18 cellular contexts compared by ENCODE assay signal in the genomic region with DNA sequence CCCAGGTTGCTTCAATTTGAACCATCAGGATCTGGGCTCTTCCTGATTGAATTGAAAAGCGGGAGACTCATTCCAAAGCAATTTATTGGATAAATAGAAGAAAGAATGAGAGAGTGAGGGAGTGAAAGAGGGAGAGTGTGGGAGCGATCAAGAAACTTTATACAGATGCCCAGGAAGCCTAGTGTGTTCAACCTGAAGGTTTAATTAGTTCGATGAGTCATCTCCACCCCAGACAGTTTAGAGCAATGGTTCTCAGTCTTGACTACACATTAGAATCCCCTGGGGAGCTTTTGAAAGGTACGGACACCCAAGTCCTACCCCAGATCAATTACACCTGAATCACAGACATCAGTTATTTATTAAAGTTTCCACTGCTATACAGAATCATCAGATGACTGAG.
"Had no signal": no experiment of that assay in that cellular context is flagged by ENCODE, and none has a peak within 500 bp of the region (broad histone marks: within the 10 kb centered on the region; RNA-seq: fewer than 3 reads in every experiment).

No MANE protein-coding gene starts in this region.

- FAIRE-seq: frontal cortex, keratinocyte, pancreas, small intestine, urothelium cell line had no signal

- ATAC-seq: left ventricle myocardium superior; natural killer cell; pancreas; right lobe of liver; stimulated activated naive B cell treated with anti-CD40 and anti-IgM and Interleukin-4, amounts not matched to agents 10 μg/mL and 1 μg/mL and 100 μg/mL, for 72 hours had no signal

- H3K9me3 ChIP-seq: pancreas, right lobe of liver, thoracic aorta, tibial nerve, upper lobe of left lung had no signal

- DNase-seq: dorsolateral prefrontal cortex; effector CD4-positive, alpha-beta T cell; left ventricle myocardium superior; natural killer cell; pancreas; right lobe of liver; small intestine; stimulated activated CD4-positive, alpha-beta T cell treated with anti-CD3 and anti-CD28 coated beads, Interleukin-15, amount 100 ng/mL, for 24 hours; stimulated activated CD4-positive, alpha-beta T cell treated with anti-CD3 and anti-CD28 coated beads, Interleukin-2, amount 100 ng/mL, for 48 hours; stimulated activated naive B cell treated with anti-CD40 and anti-IgM and Interleukin-4, amounts not matched to agents 10 μg/mL and 1 μg/mL and 100 μg/mL, for 72 hours; upper lobe of left lung had no signal

- H3K36me3 ChIP-seq: pancreas, right lobe of liver, thoracic aorta, tibial nerve, upper lobe of left lung had no signal

- H3K27ac ChIP-seq: coronary artery, pancreas, right lobe of liver, thoracic aorta, upper lobe of left lung had no signal

- H3K4me3 ChIP-seq: coronary artery, dorsolateral prefrontal cortex, lung, pancreas, right lobe of liver, thoracic aorta, tibial nerve, upper lobe of left lung had no signal

- H3K27me3 ChIP-seq: pancreas, right lobe of liver, tibial nerve, upper lobe of left lung had no signal

- H3K4me1 ChIP-seq: pancreas, right lobe of liver, upper lobe of left lung had no signal
